In the genomic region with DNA sequence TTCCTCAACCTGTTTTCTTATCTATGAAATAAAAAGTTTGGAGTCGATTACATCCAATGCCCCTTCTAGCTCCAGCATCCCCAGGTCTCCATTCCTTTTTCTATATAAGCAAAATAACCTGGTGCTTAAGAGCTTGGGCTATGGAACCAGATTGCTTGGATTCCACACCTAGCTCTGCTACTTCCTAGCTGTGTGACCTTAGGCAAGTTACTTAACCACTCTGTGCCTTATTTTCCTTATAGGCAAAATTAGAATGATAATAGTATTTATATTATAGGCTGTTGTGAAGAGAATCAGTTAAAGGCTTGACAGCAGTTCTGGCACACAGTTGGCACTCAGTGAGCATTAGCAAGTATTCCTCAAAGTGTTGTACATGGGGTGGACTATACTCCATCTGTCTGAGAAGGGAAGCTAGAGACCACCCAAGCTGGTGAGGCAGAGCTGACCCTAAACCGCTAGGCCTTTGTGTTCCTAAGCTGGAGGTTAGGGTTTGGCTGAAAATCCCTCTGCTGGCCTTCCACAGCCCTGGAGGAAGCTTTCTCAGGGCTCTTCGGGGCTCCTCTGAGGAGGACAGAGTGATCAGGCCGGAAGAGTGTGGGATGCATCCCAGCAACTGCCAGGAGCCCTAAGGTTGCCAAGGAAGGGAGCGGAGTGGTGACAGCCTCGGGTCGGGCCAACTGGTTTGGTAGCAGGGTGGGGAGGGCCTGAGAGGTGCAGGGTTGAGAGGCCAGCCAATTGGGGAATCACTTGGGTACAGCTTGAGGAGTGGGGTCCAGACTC, we compare ENCODE assay signal across 18 cellular contexts. TPM values are rescaled to one million over a fixed set of nuclear protein-coding genes. Genes with fewer than 3 reads are reported as not detected.
"Had no signal": no experiment of that assay in that cellular context is flagged by ENCODE, and none has a peak within 500 bp of the region (broad histone marks: within the 10 kb centered on the region; RNA-seq: fewer than 3 reads in every experiment).

No MANE protein-coding gene starts in this region.

- H3K9me3 Mint-ChIP-seq: effector memory CD8-positive, alpha-beta T cell; nephron had no signal

- H3K27ac Mint-ChIP-seq: effector memory CD8-positive, alpha-beta T cell; progenitor cell of endocrine pancreas had no signal

- H3K4me3 ChIP-seq: esophagus squamous epithelium, lung had no signal

- H3K4me3 Mint-ChIP-seq: effector memory CD8-positive, alpha-beta T cell; nephron had no signal

- H3K36me3 ChIP-seq: esophagus squamous epithelium had no signal

- DNase-seq: cortex of kidney; effector memory CD8-positive, alpha-beta T cell; esophagus squamous epithelium; foreskin keratinocyte; kidney; left colon; left ventricle myocardium superior; mesenchymal stem cell; midbrain; right cardiac atrium; small intestine; stimulated activated CD4-positive, alpha-beta T cell treated with anti-CD3 and anti-CD28 coated beads, Interleukin-2, amount 100 ng/mL, for 48 hours; stimulated activated naive CD4-positive, alpha-beta T cell treated with Interleukin-2 at 50 U/mL for 16 hours had no signal

- ATAC-seq: effector memory CD8-positive, alpha-beta T cell; foreskin keratinocyte; left colon; left ventricle myocardium superior; right cardiac atrium had no signal

- H3K9me3 ChIP-seq: esophagus squamous epithelium had no signal

RNA-seq across cellular contexts. Expression of a gene that starts 6.0 kb away (rescaled TPM):
- total RNA-seq: kidney, left colon, left ventricle myocardium superior, osteocyte, right cardiac atrium had no signal

RNA-seq across cellular contexts. Expression of a gene that starts 14.2 kb away (rescaled TPM):
- total RNA-seq: foreskin keratinocyte, kidney, left colon, left ventricle myocardium superior, osteocyte, progenitor cell of endocrine pancreas, right cardiac atrium, urinary bladder had no signal

RNA-seq across cellular contexts. Expression of a gene that starts 24.0 kb away (rescaled TPM):
- total RNA-seq: foreskin keratinocyte, kidney, left colon, left ventricle myocardium superior, lung, osteocyte, progenitor cell of endocrine pancreas, right cardiac atrium, urinary bladder had no signal

RNA-seq across cellular contexts. Expression of a gene that starts 28.9 kb away (rescaled TPM):
- total RNA-seq: kidney, left colon, left ventricle myocardium superior, lung, osteocyte, progenitor cell of endocrine pancreas, right cardiac atrium, urinary bladder had no signal

RNA-seq across cellular contexts. Expression of a gene that starts 42.8 kb away (rescaled TPM):
- total RNA-seq: esophagus squamous epithelium, foreskin keratinocyte, kidney, left colon, left ventricle myocardium superior, lung, osteocyte, progenitor cell of endocrine pancreas, right cardiac atrium, urinary bladder had no signal
